ENCODE assay signal across 8 cellular contexts in the genomic region with DNA sequence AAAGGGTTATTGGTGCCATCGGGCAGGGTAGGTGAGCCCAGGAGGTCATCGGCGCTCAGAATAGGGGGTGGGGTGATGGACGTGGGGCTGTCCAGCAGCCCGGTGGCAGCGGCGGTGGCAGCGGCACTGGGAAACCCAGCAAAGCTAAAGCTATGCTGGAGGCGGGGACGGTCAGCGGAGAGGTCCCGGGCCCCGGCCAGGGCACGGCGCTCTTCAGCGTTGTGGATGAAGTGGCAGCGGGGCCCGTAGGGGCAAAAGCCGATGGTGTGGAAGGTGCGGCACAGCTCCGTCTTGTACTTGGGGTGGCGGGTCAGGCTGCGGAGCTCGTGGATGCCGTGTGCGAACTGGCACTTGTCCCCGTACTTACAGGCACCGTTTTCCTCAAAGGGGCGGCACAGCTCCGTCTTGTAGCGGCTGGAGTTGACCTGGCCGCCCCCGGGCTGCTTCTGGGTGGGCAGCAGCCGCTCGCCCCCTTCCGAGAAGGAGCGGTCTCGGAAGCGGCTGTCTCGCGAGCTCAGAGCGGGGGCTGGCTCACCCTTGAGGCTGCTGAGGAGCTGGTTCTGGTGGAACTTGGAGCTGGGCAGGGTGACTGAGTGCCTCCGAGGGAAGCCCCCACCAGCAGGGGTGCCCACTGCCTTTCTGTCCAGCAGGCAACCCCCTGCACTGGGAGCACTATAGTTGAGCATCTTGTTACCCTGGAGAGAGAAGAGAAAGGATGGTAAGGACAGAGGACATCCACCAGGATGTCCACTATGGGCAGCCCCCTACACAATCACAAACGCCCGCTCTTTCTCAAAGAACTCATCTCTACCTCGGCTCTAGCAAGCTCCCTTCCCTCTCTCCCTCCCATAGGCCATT. TPM values are rescaled to one million over a fixed set of nuclear protein-coding genes. Genes with fewer than 3 reads are reported as not detected.
DNase-seq lines count a peak whose midpoint lies in the region; ATAC-seq and TF ChIP-seq lines count a peak whose summit lies in the region.

No MANE protein-coding gene starts in this region.

- no peak for TF ChIP-seq CTCF in adrenal gland (IDR thresholded peaks at IDR 0.05)

- H3K36me3 ChIP-seq in adrenal gland (replicated peaks in 1 of 2) (peaks cover 0 to 35% of the 10 kb centered on the region in 2 donors), iPS-20b (ENCODE audit: insufficient read depth, low read depth, low read length) (peaks cover 63% of the 10 kb centered on the region)

- peaks cover 13 to 43% of the 10 kb centered on the region in 2 donors for H3K4me1 ChIP-seq in adrenal gland (replicated peaks in 1 of 2)
- H3K4me1 ChIP-seq in iPS-20b (ENCODE audit: insufficient read depth, low read length), result peaks cover 9% of the 10 kb centered on the region; the same call in 1 of the 2 replicates

- DNase-seq in activated effector memory CD4-positive, alpha-beta T cell treated with anti-CD3 and anti-CD28 coated beads, Interleukin-2, amount 50 U/mL, for 16 hours, result peak; percentile 74
- no peak for DNase-seq in activated effector memory CD4-positive, alpha-beta T cell treated with Interleukin-2 at 50 U/mL for 16 hours
- DNase-seq in adrenal gland (peak; percentile 31 to 68 (median 36)), LoVo (ENCODE audit: low spot score) (no peak)
- DNase-seq in stimulated activated CD8-positive, alpha-beta memory T cell treated with anti-CD3 and anti-CD28 coated beads, Interleukin-4, amount 100 ng/mL, for 48 hours, result peak; percentile 48

- H3K27ac ChIP-seq in adrenal gland (peak overlapping the region; percentile 11 to 100 (median 82)), iPS-20b (ENCODE audit: low read length) (no peak overlapping the region)

- H3K4me3 ChIP-seq in adrenal gland, result peak overlapping the region; percentile 46 to 92 (median 68)
- peak overlapping the region; percentile 100 for H3K4me3 ChIP-seq in iPS-20b (ENCODE audit: low read length)

- H3K27me3 ChIP-seq in adrenal gland (no peaks in the 10 kb centered on the region), iPS-20b (ENCODE audit: insufficient read depth, low read length) (no peaks in the 10 kb centered on the region)

- 15 to 29% (median 17%) methylated on average over 13 to 46 of the region's 46 CpGs for WGBS in adrenal gland, 4 donors

- H3K9me3 ChIP-seq in adrenal gland (replicated peaks in 1 of 3) (no peaks in the 10 kb centered on the region), iPS-20b (ENCODE audit: insufficient read depth, low read depth, low read length) (no peaks in the 10 kb centered on the region)

- peak in 1 of 2 donors; percentile 20 for TF ChIP-seq POLR2A in adrenal gland (IDR thresholded peaks at IDR 0.05)

- intact Hi-C loops in adrenal gland (cut with DNase I), result loop anchor here (5.0 to 10.0 kb wide), 3 partner anchors 108 to 395 kb away; no protein-coding TSS in a partner anchor

- ATAC-seq in HG02623 (IDR thresholded peaks at IDR 0.05; ENCODE audit: unreplicated experiment) (no peak), GM19324 (IDR thresholded peaks at IDR 0.05; ENCODE audit: low FRiP score, unreplicated experiment) (no peak)

- peak overlapping the region; percentile 100; the same call in 1 of the 2 replicates for H3K9ac ChIP-seq in iPS-20b (ENCODE audit: low read depth, low read length)

RNA-seq across cellular contexts. Expression of gene ZFP36L1, which starts 2.8 kb away (rescaled TPM):
- 100 to 1,000 TPM in 7 of 8 donors, 10 to 100 TPM in 1; 95.2 to 332 (median 185) TPM for total RNA-seq in adrenal gland
- polyA plus RNA-seq in adrenal gland, result 10 to 100 TPM; 38.0 to 69.8 (median 54.8) TPM

Comparison
In these comparisons a context has a peak if more than half of its experiments do, and no peak if none do; other contexts are left out.
1. DNase-seq: peak in activated effector memory CD4-positive, alpha-beta T cell treated with anti-CD3 and anti-CD28 coated beads, Interleukin-2, amount 50 U/mL, for 16 hours (single experiment), adrenal gland (7 of 7) and stimulated activated CD8-positive, alpha-beta memory T cell treated with anti-CD3 and anti-CD28 coated beads, Interleukin-4, amount 100 ng/mL, for 48 hours (single experiment); none in activated effector memory CD4-positive, alpha-beta T cell treated with Interleukin-2 at 50 U/mL for 16 hours (single experiment) and LoVo (single experiment).